In the genomic region with DNA sequence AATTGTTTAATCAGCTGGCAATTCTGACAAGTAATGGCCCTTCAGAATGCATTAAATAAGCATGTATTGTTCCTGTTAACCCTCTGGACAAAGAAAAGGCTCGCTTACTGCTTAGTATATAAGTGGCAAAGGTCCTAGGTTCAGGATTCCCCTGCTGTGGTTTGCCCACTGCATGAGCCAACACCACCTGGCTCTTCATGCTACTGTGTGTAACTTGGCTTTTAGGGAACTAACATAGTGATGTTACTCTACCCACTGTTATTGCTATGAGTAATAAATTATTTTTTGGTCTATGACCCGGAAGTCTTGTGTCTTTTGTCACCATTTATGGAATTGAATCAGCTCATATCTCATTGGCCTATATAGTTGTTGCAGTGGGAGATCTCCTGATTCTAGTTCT, we compare ENCODE assay signal across 1 cellular context.
TF ChIP-seq lines count a peak whose summit lies in the region.

No MANE protein-coding gene starts in this region.

TF ChIP-seq in GM23338, 12 proteins besides CTCF, POLR2A, EP300 and RAD21 (continued from another document):
- TF ChIP-seq, protein P1, sequence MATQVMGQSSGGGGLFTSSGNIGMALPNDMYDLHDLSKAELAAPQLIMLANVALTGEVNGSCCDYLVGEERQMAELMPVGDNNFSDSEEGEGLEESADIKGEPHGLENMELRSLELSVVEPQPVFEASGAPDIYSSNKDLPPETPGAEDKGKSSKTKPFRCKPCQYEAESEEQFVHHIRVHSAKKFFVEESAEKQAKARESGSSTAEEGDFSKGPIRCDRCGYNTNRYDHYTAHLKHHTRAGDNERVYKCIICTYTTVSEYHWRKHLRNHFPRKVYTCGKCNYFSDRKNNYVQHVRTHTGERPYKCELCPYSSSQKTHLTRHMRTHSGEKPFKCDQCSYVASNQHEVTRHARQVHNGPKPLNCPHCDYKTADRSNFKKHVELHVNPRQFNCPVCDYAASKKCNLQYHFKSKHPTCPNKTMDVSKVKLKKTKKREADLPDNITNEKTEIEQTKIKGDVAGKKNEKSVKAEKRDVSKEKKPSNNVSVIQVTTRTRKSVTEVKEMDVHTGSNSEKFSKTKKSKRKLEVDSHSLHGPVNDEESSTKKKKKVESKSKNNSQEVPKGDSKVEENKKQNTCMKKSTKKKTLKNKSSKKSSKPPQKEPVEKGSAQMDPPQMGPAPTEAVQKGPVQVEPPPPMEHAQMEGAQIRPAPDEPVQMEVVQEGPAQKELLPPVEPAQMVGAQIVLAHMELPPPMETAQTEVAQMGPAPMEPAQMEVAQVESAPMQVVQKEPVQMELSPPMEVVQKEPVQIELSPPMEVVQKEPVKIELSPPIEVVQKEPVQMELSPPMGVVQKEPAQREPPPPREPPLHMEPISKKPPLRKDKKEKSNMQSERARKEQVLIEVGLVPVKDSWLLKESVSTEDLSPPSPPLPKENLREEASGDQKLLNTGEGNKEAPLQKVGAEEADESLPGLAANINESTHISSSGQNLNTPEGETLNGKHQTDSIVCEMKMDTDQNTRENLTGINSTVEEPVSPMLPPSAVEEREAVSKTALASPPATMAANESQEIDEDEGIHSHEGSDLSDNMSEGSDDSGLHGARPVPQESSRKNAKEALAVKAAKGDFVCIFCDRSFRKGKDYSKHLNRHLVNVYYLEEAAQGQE (IDR thresholded peaks at IDR 0.05; ENCODE audit: unreplicated experiment): no peak
- TF ChIP-seq EZH2 (IDR thresholded peaks at IDR 0.05; ENCODE audit: low read depth, unreplicated experiment) (no peak), CREB1 (CRISPR knock-in tag; IDR thresholded peaks at IDR 0.05; ENCODE audit: low read depth) (no peak)
